24 cellular contexts compared by ENCODE assay signal in genomic region chr1:67399594-67399993, GRCh38. TPM values are rescaled to one million over a fixed set of nuclear protein-coding genes. Genes with fewer than 3 reads are reported as not detected.
DNase-seq lines count a peak whose midpoint lies in the region; ATAC-seq and TF ChIP-seq lines count a peak whose summit lies in the region.
"Had no signal": no experiment of that assay in that cellular context is flagged by ENCODE, and none has a peak within 500 bp of the region (broad histone marks: within the 10 kb centered on the region; RNA-seq: fewer than 3 reads in every experiment).

No MANE protein-coding gene starts in this region.

- no peaks in the 10 kb centered on the region for H3K27me3 ChIP-seq in GM23338 (ENCODE audit: insufficient read depth)
- H3K27me3 ChIP-seq in effector memory CD4-positive, alpha-beta T cell (replicated peaks; ENCODE audit: control insufficient read depth, insufficient read depth, low read length, poor library complexity, severe bottlenecking) = no peaks in the 10 kb centered on the region
- H3K27me3 ChIP-seq: hepatocyte, testis had no signal

- no peak for ATAC-seq in activated CD8-positive, alpha-beta memory T cell treated with anti-CD3 and anti-CD28 coated beads, Interleukin-2, amount 10 ng/mL, durations not matched to agents 7 days and 5 days
- no peak for ATAC-seq in GM23338
- ATAC-seq: left cardiac atrium, Right ventricle myocardium inferior, T-helper 17 cell had no signal

- peak overlapping the region; percentile 70 for H3K27ac ChIP-seq in GM23338 (ENCODE audit: low read depth)
- H3K27ac ChIP-seq in effector memory CD4-positive, alpha-beta T cell (ENCODE audit: insufficient read depth, low read length, poor library complexity, severe bottlenecking) = no peak overlapping the region
- H3K27ac ChIP-seq: hepatocyte, skin epidermis, testis had no signal

- no peak overlapping the region for H3K4me3 Mint-ChIP-seq in activated CD8-positive, alpha-beta memory T cell treated with anti-CD3 and anti-CD28 coated beads, Interleukin-2, amount 10 ng/mL, durations not matched to agents 7 days and 5 days
- no peak overlapping the region for H3K4me3 Mint-ChIP-seq in GM23338
- H3K4me3 Mint-ChIP-seq in activated T-helper 1 cell treated with anti-CD3 and anti-CD28 coated beads, Interleukin-12 subunit alpha, Interleukin-12 subunit beta, Interleukin-2, Interleukin-4 antibody, amounts not matched to agents 30 ng/mL and 10 ng/mL and 1 ng/mL, durations not matched to agents 14 hours and 24 hours and 36 hours = no peak overlapping the region
- peak overlapping the region; percentile 10 for H3K4me3 Mint-ChIP-seq in neural crest cell
- H3K4me3 Mint-ChIP-seq: CD4-positive, alpha-beta T cell; nephron progenitor cell; T-helper 17 cell had no signal

- no peaks in the 10 kb centered on the region for H4K20me1 ChIP-seq in GM23338 (replicated peaks; ENCODE audit: insufficient read depth)

- intact Hi-C loops in activated T-helper 1 cell treated with anti-CD3 and anti-CD28 coated beads, Interleukin-12 subunit alpha, Interleukin-12 subunit beta, Interleukin-2, Interleukin-4 antibody, amounts not matched to agents 30 ng/mL and 10 ng/mL and 1 ng/mL, durations not matched to agents 14 hours and 24 hours and 36 hours (cut with micrococcal nuclease) = no loop called here

- H3K4me1 Mint-ChIP-seq in activated CD8-positive, alpha-beta memory T cell treated with anti-CD3 and anti-CD28 coated beads, Interleukin-2, amount 10 ng/mL, durations not matched to agents 7 days and 5 days = peaks cover 3% of the 10 kb centered on the region
- H3K4me1 Mint-ChIP-seq in GM23338 = peaks cover 29% of the 10 kb centered on the region
- peaks cover 39% of the 10 kb centered on the region for H3K4me1 Mint-ChIP-seq in activated T-helper 1 cell treated with anti-CD3 and anti-CD28 coated beads, Interleukin-12 subunit alpha, Interleukin-12 subunit beta, Interleukin-2, Interleukin-4 antibody, amounts not matched to agents 30 ng/mL and 10 ng/mL and 1 ng/mL, durations not matched to agents 14 hours and 24 hours and 36 hours (ENCODE audit: low read depth)
- no peaks in the 10 kb centered on the region for H3K4me1 Mint-ChIP-seq in neural crest cell
- H3K4me1 Mint-ChIP-seq: nephron progenitor cell had no signal

- no peaks in the 10 kb centered on the region for H3K36me3 ChIP-seq in GM23338 (ENCODE audit: insufficient read depth)
- no peaks in the 10 kb centered on the region for H3K36me3 ChIP-seq in effector memory CD4-positive, alpha-beta T cell (ENCODE audit: control insufficient read depth, insufficient read depth, low read length)

- H3K4me1 ChIP-seq in GM23338 (ENCODE audit: insufficient read depth) = peaks cover 17% of the 10 kb centered on the region
- H3K4me1 ChIP-seq in effector memory CD4-positive, alpha-beta T cell (ENCODE audit: control insufficient read depth, insufficient read depth, low read length, poor library complexity, severe bottlenecking) = no peaks in the 10 kb centered on the region
- H3K4me1 ChIP-seq: testis had no signal

- H3K9me3 ChIP-seq in effector memory CD4-positive, alpha-beta T cell (ENCODE audit: control insufficient read depth, low read length) = no peaks in the 10 kb centered on the region
- H3K9me3 ChIP-seq: testis had no signal

- H3K9me2 ChIP-seq in GM23338 (ENCODE audit: insufficient read depth) = peaks cover 14% of the 10 kb centered on the region

- no peaks in the 10 kb centered on the region for H3K27me3 Mint-ChIP-seq in activated CD8-positive, alpha-beta memory T cell treated with anti-CD3 and anti-CD28 coated beads, Interleukin-2, amount 10 ng/mL, durations not matched to agents 7 days and 5 days
- peaks cover 8% of the 10 kb centered on the region for H3K27me3 Mint-ChIP-seq in GM23338 (ENCODE audit: insufficient read depth, low read depth, poor library complexity)
- no peaks in the 10 kb centered on the region for H3K27me3 Mint-ChIP-seq in activated T-helper 1 cell treated with anti-CD3 and anti-CD28 coated beads, Interleukin-12 subunit alpha, Interleukin-12 subunit beta, Interleukin-2, Interleukin-4 antibody, amounts not matched to agents 30 ng/mL and 10 ng/mL and 1 ng/mL, durations not matched to agents 14 hours and 24 hours and 36 hours (ENCODE audit: insufficient read depth)
- H3K27me3 Mint-ChIP-seq in neural crest cell (ENCODE audit: low read depth) = no peaks in the 10 kb centered on the region
- H3K27me3 Mint-ChIP-seq: CD4-positive, alpha-beta T cell; T-helper 17 cell had no signal

- CTCF ChIA-PET in activated CD8-positive, alpha-beta memory T cell treated with anti-CD3 and anti-CD28 coated beads, Interleukin-2, amount 10 ng/mL, durations not matched to agents 7 days and 5 days (lab: Charles Lee) = interaction anchor here (0.8 kb wide), 1 partner anchor 86 kb away, joined by 3 read pairs; no protein-coding TSS in a partner anchor

- H3F3A ChIP-seq in GM23338 (replicated peaks; ENCODE audit: low read depth) = peaks cover 8% of the 10 kb centered on the region; the same call in 1 of the 2 replicates

- H3K9me3 Mint-ChIP-seq in activated CD8-positive, alpha-beta memory T cell treated with anti-CD3 and anti-CD28 coated beads, Interleukin-2, amount 10 ng/mL, durations not matched to agents 7 days and 5 days (ENCODE audit: low read depth) = no peaks in the 10 kb centered on the region
- no peaks in the 10 kb centered on the region for H3K9me3 Mint-ChIP-seq in GM23338
- no peaks in the 10 kb centered on the region for H3K9me3 Mint-ChIP-seq in activated T-helper 1 cell treated with anti-CD3 and anti-CD28 coated beads, Interleukin-12 subunit alpha, Interleukin-12 subunit beta, Interleukin-2, Interleukin-4 antibody, amounts not matched to agents 30 ng/mL and 10 ng/mL and 1 ng/mL, durations not matched to agents 14 hours and 24 hours and 36 hours
- H3K9me3 Mint-ChIP-seq in neural crest cell = no peaks in the 10 kb centered on the region
- H3K9me3 Mint-ChIP-seq: CD4-positive, alpha-beta T cell; nephron progenitor cell had no signal

- H3K36me3 Mint-ChIP-seq in activated CD8-positive, alpha-beta memory T cell treated with anti-CD3 and anti-CD28 coated beads, Interleukin-2, amount 10 ng/mL, durations not matched to agents 7 days and 5 days = peaks cover 38% of the 10 kb centered on the region
- H3K36me3 Mint-ChIP-seq in GM23338 (ENCODE audit: low read depth) = peaks cover 18% of the 10 kb centered on the region
- peaks cover 60% of the 10 kb centered on the region for H3K36me3 Mint-ChIP-seq in activated T-helper 1 cell treated with anti-CD3 and anti-CD28 coated beads, Interleukin-12 subunit alpha, Interleukin-12 subunit beta, Interleukin-2, Interleukin-4 antibody, amounts not matched to agents 30 ng/mL and 10 ng/mL and 1 ng/mL, durations not matched to agents 14 hours and 24 hours and 36 hours (ENCODE audit: low read depth)
- H3K36me3 Mint-ChIP-seq in neural crest cell (ENCODE audit: low read depth) = peaks cover 5% of the 10 kb centered on the region

- H3K27ac Mint-ChIP-seq in activated CD8-positive, alpha-beta memory T cell treated with anti-CD3 and anti-CD28 coated beads, Interleukin-2, amount 10 ng/mL, durations not matched to agents 7 days and 5 days = no peak overlapping the region
- no peak overlapping the region for H3K27ac Mint-ChIP-seq in GM23338
- H3K27ac Mint-ChIP-seq in activated T-helper 1 cell treated with anti-CD3 and anti-CD28 coated beads, Interleukin-12 subunit alpha, Interleukin-12 subunit beta, Interleukin-2, Interleukin-4 antibody, amounts not matched to agents 30 ng/mL and 10 ng/mL and 1 ng/mL, durations not matched to agents 14 hours and 24 hours and 36 hours = peak overlapping the region; percentile 82
- no peak overlapping the region for H3K27ac Mint-ChIP-seq in neural crest cell (ENCODE audit: unreplicated experiment)
- H3K27ac Mint-ChIP-seq: CD4-positive, alpha-beta T cell; nephron progenitor cell; T-helper 17 cell had no signal

- H2AFZ ChIP-seq in GM23338 = no peak overlapping the region
- H2AFZ ChIP-seq: hepatocyte had no signal

- peak overlapping the region; percentile 15 for H3K4me2 ChIP-seq in GM23338
- H3K4me2 ChIP-seq: hepatocyte had no signal

- peak; percentile 43 for DNase-seq in activated CD8-positive, alpha-beta memory T cell treated with anti-CD3 and anti-CD28 coated beads for 24 hours
- no peak for DNase-seq in activated CD8-positive, alpha-beta memory T cell treated with anti-CD3 and anti-CD28 coated beads, Interleukin-2, amount 10 ng/mL, durations not matched to agents 7 days and 5 days
- no peak for DNase-seq in GM23338 (ENCODE audit: low spot score)
- no peak for DNase-seq in activated T-helper 1 cell treated with anti-CD3 and anti-CD28 coated beads, Interleukin-12 subunit alpha, Interleukin-12 subunit beta, Interleukin-2, Interleukin-4 antibody, amounts not matched to agents 30 ng/mL and 10 ng/mL and 1 ng/mL, durations not matched to agents 14 hours and 24 hours and 36 hours (ENCODE audit: low spot score)
- no peak for DNase-seq in neural crest cell (ENCODE audit: low read depth, low spot score)
- no peak for DNase-seq in effector memory CD4-positive, alpha-beta T cell
- DNase-seq in mesenteric fat pad (ENCODE audit: low spot score) = no peak
- DNase-seq: activated naive CD4-positive, alpha-beta T cell treated with anti-CD3 and anti-CD28 coated beads, Interleukin-2, amount 50 U/mL, for 16 hours; aorta; CD4-positive, alpha-beta T cell; DND-41; GF-D8; left cardiac atrium; NCI-H146; NCI-H2107; NCI-H748 treated with DMSO at 0.1 percent for 48 hours; nephron progenitor cell; retina; stimulated activated naive CD4-positive, alpha-beta T cell; T-helper 17 cell; testis had no signal

- no peaks in the 10 kb centered on the region for H3K79me2 ChIP-seq in GM23338 (replicated peaks; ENCODE audit: insufficient read depth)
- H3K79me2 ChIP-seq: hepatocyte had no signal

- no peak for TF ChIP-seq CTCF in GM23338 (conservative IDR thresholded peaks at IDR 0.05; ENCODE audit: low read depth in 2 of 2)
- no peak for TF ChIP-seq CTCF in neural crest cell (conservative IDR thresholded peaks at IDR 0.05)

- no peak overlapping the region; the same call in 1 of the 2 replicates for H3K4me3 ChIP-seq in GM23338
- H3K4me3 ChIP-seq in effector memory CD4-positive, alpha-beta T cell (ENCODE audit: insufficient read depth, low read depth, low read length, poor library complexity, severe bottlenecking) = no peak overlapping the region
- H3K4me3 ChIP-seq: hepatocyte, skin epidermis, testis had no signal

TF ChIP-seq in GM23338, 12 proteins besides CTCF, POLR2A, EP300 and RAD21 (continues in another document):
- TF ChIP-seq EZH2phosphoT487 (IDR thresholded peaks at IDR 0.05; ENCODE audit: unreplicated experiment) = no peak
- TF ChIP-seq ZNF114 (CRISPR knock-in tag; IDR thresholded peaks at IDR 0.05) = no peak

RNA-seq across cellular contexts. Expression of gene SERBP1, which starts 30.6 kb away (rescaled TPM):
- total RNA-seq in activated CD8-positive, alpha-beta memory T cell treated with anti-CD3 and anti-CD28 coated beads, Interleukin-2, amount 10 ng/mL, durations not matched to agents 7 days and 5 days = 100 to 1,000 TPM; 250 to 347 TPM
- 674 and 696 TPM in 2 replicates for total RNA-seq in GM23338 (2014; rRNA removed; shearing (Covaris generic))
- 532 and 559 TPM in 2 replicates for polyA plus RNA-seq in GM23338 (2016; fragmentation: Nextera tagmentation; extraction: Ambion mirVana)
- 585 and 603 TPM in 2 replicates for total RNA-seq in activated T-helper 1 cell treated with anti-CD3 and anti-CD28 coated beads, Interleukin-12 subunit alpha, Interleukin-12 subunit beta, Interleukin-2, Interleukin-4 antibody, amounts not matched to agents 30 ng/mL and 10 ng/mL and 1 ng/mL, durations not matched to agents 14 hours and 24 hours and 36 hours
- total RNA-seq in neural crest cell (370 and 378 TPM in 2 replicates), mesenteric fat pad (151 TPM)
